Comparison of ENCODE assay signal across 20 cellular contexts in genomic region chr5:180234271-180234670, GRCh38. TPM values are rescaled to one million over a fixed set of nuclear protein-coding genes. Genes with fewer than 3 reads are reported as not detected.
"Had no signal": no experiment of that assay in that cellular context is flagged by ENCODE, and none has a peak within 500 bp of the region (broad histone marks: within the 10 kb centered on the region; RNA-seq: fewer than 3 reads in every experiment).

No MANE protein-coding gene starts in this region.

- FAIRE-seq: frontal cortex, islet of Langerhans, small intestine, urothelium cell line had no signal

- H3K36me3 ChIP-seq: ovary had no signal

- H3K27ac ChIP-seq: dorsolateral prefrontal cortex, heart left ventricle, neutrophil, ovary, right atrium auricular region had no signal

- H3K4me1 ChIP-seq: heart left ventricle, right atrium auricular region had no signal

- H3K9me3 ChIP-seq: neutrophil, ovary had no signal

- H3K27me3 ChIP-seq: dorsolateral prefrontal cortex, heart left ventricle, neutrophil, ovary, right atrium auricular region had no signal

- H3K4me3 ChIP-seq: dorsolateral prefrontal cortex, heart left ventricle, ovary, right atrium auricular region had no signal

- DNase-seq: cortex of kidney; dorsolateral prefrontal cortex; effector CD8-positive, alpha-beta T cell; heart left ventricle; hypothalamus; mesendoderm; naive thymus-derived CD4-positive, alpha-beta T cell; nephron progenitor cell; ovary; stimulated activated CD4-positive, alpha-beta T cell treated with anti-CD3 and anti-CD28 coated beads, Interleukin-2, amount 100 ng/mL, for 48 hours; stimulated activated naive CD4-positive, alpha-beta T cell treated with Interleukin-2 at 50 U/mL for 16 hours had no signal

- ATAC-seq: heart left ventricle; left lobe of liver; naive thymus-derived CD4-positive, alpha-beta T cell had no signal

RNA-seq across cellular contexts. Expression of gene RASGEF1C, which starts 25.3 kb away (rescaled TPM):
- total RNA-seq: glomerular endothelial cell; mononuclear cell; naive thymus-derived CD4-positive, alpha-beta T cell had no signal
- polyA plus RNA-seq: naive thymus-derived CD4-positive, alpha-beta T cell had no signal
